24 cellular contexts compared by ENCODE assay signal in the genomic region with DNA sequence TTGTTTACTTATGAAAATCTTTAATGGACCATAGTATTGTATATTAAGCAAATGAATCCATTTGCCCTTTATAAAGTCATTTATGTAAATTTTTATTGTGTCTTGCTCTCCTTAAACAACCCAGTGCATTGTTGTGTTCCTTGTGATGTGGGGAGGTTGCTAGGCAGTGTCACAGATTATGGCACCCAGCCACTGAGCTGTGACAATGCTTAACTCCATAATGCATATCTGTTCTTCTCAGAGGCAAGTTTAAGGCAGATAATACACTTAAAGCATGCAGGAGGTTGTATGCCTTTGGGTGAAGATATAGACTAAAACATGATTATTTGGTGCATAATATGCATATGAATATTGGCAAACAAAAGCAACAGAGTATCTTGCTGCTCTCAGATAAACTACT.
A peak's percentile ranks its signal among the peaks of the same experiment; 100 is the strongest.
DNase-seq lines count a peak whose midpoint lies in the region; ATAC-seq and TF ChIP-seq lines count a peak whose summit lies in the region.
"Had no signal": no experiment of that assay in that cellular context is flagged by ENCODE, and none has a peak within 500 bp of the region (broad histone marks: within the 10 kb centered on the region; RNA-seq: fewer than 3 reads in every experiment).

No MANE protein-coding gene starts in this region.

- H3K4me1 ChIP-seq in prostate gland (replicated peaks) (no peaks in the 10 kb centered on the region), foreskin keratinocyte (no peaks in the 10 kb centered on the region)
- H3K4me1 ChIP-seq: pancreas, right lobe of liver, uterus had no signal

- H3K9me3 ChIP-seq in prostate gland, result no peaks in the 10 kb centered on the region
- H3K9me3 ChIP-seq: pancreas, right lobe of liver, uterus had no signal

- H3K27me3 ChIP-seq in prostate gland (replicated peaks; ENCODE audit: insufficient read depth) (no peaks in the 10 kb centered on the region), foreskin keratinocyte (no peaks in the 10 kb centered on the region)
- H3K27me3 ChIP-seq: pancreas, right lobe of liver, uterus had no signal

- ATAC-seq in HG02840 (IDR thresholded peaks at IDR 0.05; ENCODE audit: low FRiP score, unreplicated experiment), result no peak
- no peak for ATAC-seq in foreskin keratinocyte
- ATAC-seq: pancreas, right lobe of liver, T-helper 17 cell had no signal

- H3K4me3 ChIP-seq in fibroblast of pulmonary artery (replicated peaks; ENCODE audit: low read depth, low read length), result no peak overlapping the region
- H3K4me3 ChIP-seq in prostate gland, result no peak overlapping the region
- H3K4me3 ChIP-seq: pancreas, right lobe of liver, uterus had no signal

- no peaks in the 10 kb centered on the region for H3K36me3 ChIP-seq in prostate gland
- H3K36me3 ChIP-seq: pancreas, right lobe of liver, uterus had no signal

- DNase-seq in HUDEP-2 (lab: John Stamatoyannopoulos, UW; ENCODE audit: unreplicated experiment in 76 of 76), result peak in 72 of 76 experiments; percentile 8 to 90 (median 68)
- peak; percentile 80 for DNase-seq in OCI-M1 (lab: John Stamatoyannopoulos, UW)
- peak; percentile 4 for DNase-seq in fibroblast of pulmonary artery (ENCODE audit: low read depth)
- DNase-seq in pons (ENCODE audit: low spot score), result peak; percentile 92
- no peak for DNase-seq in prostate gland (ENCODE audit: low spot score)
- no peak for DNase-seq in foreskin keratinocyte
- DNase-seq: activated CD4-positive, alpha-beta T cell treated with anti-CD3 and anti-CD28 coated beads for 4 hours; activated CD8-positive, alpha-beta memory T cell treated with anti-CD3 and anti-CD28 coated beads for 24 hours; activated effector memory CD4-positive, alpha-beta T cell treated with anti-CD3 and anti-CD28 coated beads, Interleukin-2, amount 50 U/mL, for 16 hours; activated naive CD8-positive, alpha-beta T cell treated with anti-CD3 and anti-CD28 coated beads, Interleukin-2, amount 10 ng/mL, durations not matched to agents 7 days and 5 days; Calu3; EL; GOT3; IMR-90; islet precursor cell; NCI-H1694; NCI-H524 treated with DMSO at 0.1 percent for 48 hours; pancreas; right lobe of liver; stimulated activated naive CD4-positive, alpha-beta T cell treated with Interleukin-2 at 50 U/mL for 16 hours; T-helper 17 cell; uterus had no signal

- no peak overlapping the region for H3K27ac ChIP-seq in prostate gland
- no peak overlapping the region for H3K27ac ChIP-seq in foreskin keratinocyte
- H3K27ac ChIP-seq: C4-2B, pancreas, right lobe of liver, uterus had no signal

- TF ChIP-seq POLR2A in prostate gland (IDR thresholded peaks at IDR 0.05), result no peak

- intact Hi-C loops in prostate gland (cut with DNase I), result no loop called here

- TF ChIP-seq CTCF in fibroblast of pulmonary artery (IDR thresholded peaks at IDR 0.05; ENCODE audit: low read length, missing control alignments) (no peak), prostate gland (IDR thresholded peaks at IDR 0.05) (no peak), foreskin keratinocyte (conservative IDR thresholded peaks at IDR 0.05) (no peak)

Comparison
In these comparisons a context has a peak if more than half of its experiments do, and no peak if none do; other contexts are left out.
1. DNase-seq: peak in HUDEP-2 (72 of 76), OCI-M1 (single experiment), fibroblast of pulmonary artery (single experiment) and pons (single experiment); none in prostate gland (single experiment) and foreskin keratinocyte (0 of 2).